15 cellular contexts compared by ENCODE assay signal in genomic region chr15:75353604-75354003, GRCh38. TPM values are rescaled to one million over a fixed set of nuclear protein-coding genes. Genes with fewer than 3 reads are reported as not detected.
DNase-seq lines count a peak whose midpoint lies in the region; ATAC-seq and TF ChIP-seq lines count a peak whose summit lies in the region.
"Had no signal": no experiment of that assay in that cellular context is flagged by ENCODE, and none has a peak within 500 bp of the region (broad histone marks: within the 10 kb centered on the region; RNA-seq: fewer than 3 reads in every experiment).

No MANE protein-coding gene starts in this region.

- ATAC-seq in GM19452 (IDR thresholded peaks at IDR 0.05; ENCODE audit: unreplicated experiment) (no peak), Right ventricle myocardium inferior (no peak)
- ATAC-seq: SK-N-SH treated with all-trans-retinoic acid at 6 μM for 48 hours had no signal

- intact Hi-C loops in CD4-positive, alpha-beta memory T cell (cut with micrococcal nuclease) = loop anchor here (5.0 kb wide), 1 partner anchor 99 kb away; the partner anchor contains the start of gene SIN3A
- intact Hi-C loops in Right ventricle myocardium inferior (cut with DNase I) = no loop called here

- peaks cover 8% of the 10 kb centered on the region for H3K36me3 ChIP-seq in CD4-positive, alpha-beta memory T cell (ENCODE audit: insufficient read depth, low read length)
- peaks cover 20% of the 10 kb centered on the region for H3K36me3 ChIP-seq in osteoblast (ENCODE audit: insufficient read depth, low read length)

- peak overlapping the region in 4 of 7 donors; percentile 36 to 68 (median 50) for H3K27ac Mint-ChIP-seq in CD4-positive, alpha-beta memory T cell
- peak overlapping the region in 2 of 3 donors; percentile 59 to 97 for H3K27ac Mint-ChIP-seq in IgD-negative memory B cell

- H3K27me3 ChIP-seq in CD4-positive, alpha-beta memory T cell (ENCODE audit: insufficient read depth, low read length) = no peaks in the 10 kb centered on the region
- H3K27me3 ChIP-seq in osteoblast (ENCODE audit: insufficient read depth, low read length) = peaks cover 12% of the 10 kb centered on the region

- TF ChIP-seq CTCF in osteoblast (IDR thresholded peaks at IDR 0.05; ENCODE audit: extremely low read depth, low read depth, low read length) = no peak

- no peak overlapping the region for H3K4me2 ChIP-seq in osteoblast (ENCODE audit: insufficient read depth, low read length)

- no peak overlapping the region for H2AFZ ChIP-seq in osteoblast (ENCODE audit: low read length)

- H3K4me1 ChIP-seq in CD4-positive, alpha-beta memory T cell (ENCODE audit: insufficient read depth, low read length) = peaks cover 24% of the 10 kb centered on the region
- H3K4me1 ChIP-seq in osteoblast (ENCODE audit: insufficient read depth, low read length) = no peaks in the 10 kb centered on the region
- H3K4me1 ChIP-seq: BE2C had no signal

- H3K36me3 Mint-ChIP-seq in CD4-positive, alpha-beta memory T cell = peaks cover 3 to 23% of the 10 kb centered on the region in 2 donors
- peaks cover 7% of the 10 kb centered on the region for H3K36me3 Mint-ChIP-seq in IgD-negative memory B cell

- peaks cover 0 to 25% (median 9%) of the 10 kb centered on the region in 8 donors for H3K9me3 Mint-ChIP-seq in CD4-positive, alpha-beta memory T cell
- H3K9me3 Mint-ChIP-seq in IgD-negative memory B cell = peaks cover 0 to 7% (median 0%) of the 10 kb centered on the region in 3 donors

- POLR2A ChIA-PET in CD4-positive, alpha-beta memory T cell (lab: Charles Lee; ENCODE audit: partially characterized antibody) = interaction anchor here (1.3 to 10.1 kb wide), 3 partner anchors 14 to 294 kb away, joined by 3 to 148 read pairs (median 5); partner anchors contain the start of genes IMP3, MAN2C1 and SNX33

- H3K27ac ChIP-seq in CD4-positive, alpha-beta memory T cell (ENCODE audit: low read depth, low read length) = no peak overlapping the region
- no peak overlapping the region for H3K27ac ChIP-seq in osteoblast (ENCODE audit: low read depth, low read length)

- no peaks in the 10 kb centered on the region for H3K27me3 Mint-ChIP-seq in CD4-positive, alpha-beta memory T cell
- no peaks in the 10 kb centered on the region for H3K27me3 Mint-ChIP-seq in IgD-negative memory B cell

- peaks cover 4% of the 10 kb centered on the region for H4K20me1 ChIP-seq in osteoblast (ENCODE audit: insufficient read depth, low read length)

- DNase-seq in CD4-positive, alpha-beta memory T cell = no peak
- DNase-seq in iPS-NIHi11 (ENCODE audit: low spot score) = peak; percentile 9
- peak; percentile 70 for DNase-seq in osteoblast (ENCODE audit: insufficient read length, low spot score, missing footprints)
- DNase-seq in stimulated activated naive CD4-positive, alpha-beta T cell (lab: John Stamatoyannopoulos, UW) = no peak
- no peak for DNase-seq in Right ventricle myocardium inferior (ENCODE audit: missing footprints)
- DNase-seq: BE2C, HCEC 1CT, MV-4-11, NCI-H1436, NCI-H2081, NCI-H2227 treated with DMSO at 0.1 percent for 48 hours, NCI-H69 had no signal

- H3K4me3 Mint-ChIP-seq in CD4-positive, alpha-beta memory T cell = peak overlapping the region in 1 of 8 donors; percentile 27
- peak overlapping the region in 1 of 4 donors; percentile 18 for H3K4me3 Mint-ChIP-seq in IgD-negative memory B cell

- H3K4me1 Mint-ChIP-seq in CD4-positive, alpha-beta memory T cell = peaks cover 8 to 24% (median 16%) of the 10 kb centered on the region in 4 donors
- peaks cover 10 to 18% (median 11%) of the 10 kb centered on the region in 3 donors for H3K4me1 Mint-ChIP-seq in IgD-negative memory B cell

- CTCF ChIA-PET in CD4-positive, alpha-beta memory T cell (lab: Charles Lee; ENCODE audit: partially characterized antibody) = interaction anchor here (2.8 kb wide), 1 partner anchor 15 kb away, joined by 17 read pairs; the partner anchor contains the start of gene MAN2C1

- no peaks in the 10 kb centered on the region for H3K79me2 ChIP-seq in osteoblast (ENCODE audit: insufficient read depth, low read length)

- peaks cover 6 to 7% of the 10 kb centered on the region in 2 donors for H3K9me3 ChIP-seq in CD4-positive, alpha-beta memory T cell (ENCODE audit: control insufficient read depth in 1 of 2, low read length in 2 of 2)
- H3K9me3 ChIP-seq in osteoblast (ENCODE audit: low read depth, low read length) = no peaks in the 10 kb centered on the region
- H3K9me3 ChIP-seq: BE2C had no signal

- H3K4me3 ChIP-seq in CD4-positive, alpha-beta memory T cell (ENCODE audit: low read length in 2 of 2) = no peak overlapping the region
- H3K4me3 ChIP-seq in osteoblast (ENCODE audit: insufficient read depth, low read length) = no peak overlapping the region

RNA-seq across cellular contexts. Expression of gene NEIL1, which starts 6.8 kb away (rescaled TPM):
- 10 to 100 TPM; 13.0 to 16.4 TPM for total RNA-seq in CD4-positive, alpha-beta memory T cell
- polyA plus RNA-seq in CD4-positive, alpha-beta memory T cell = 1 to 10 TPM; 1.5 to 2.6 TPM
- 16.0 TPM for polyA plus RNA-seq in IgD-negative memory B cell
- total RNA-seq in osteoblast (3.6 and 5.0 TPM in 2 replicates), Right ventricle myocardium inferior (8.7 TPM)

RNA-seq across cellular contexts. Expression of gene MAN2C1, which starts 14.8 kb away (rescaled TPM):
- total RNA-seq in CD4-positive, alpha-beta memory T cell = 100 to 1,000 TPM; 448 to 449 TPM
- 10 to 100 TPM; 32.2 to 38.0 TPM for polyA plus RNA-seq in CD4-positive, alpha-beta memory T cell
- 13.2 TPM for polyA plus RNA-seq in IgD-negative memory B cell
- 123 and 142 TPM in 2 replicates for total RNA-seq in osteoblast
- total RNA-seq in Right ventricle myocardium inferior = 89.2 TPM

RNA-seq across cellular contexts. Expression of gene COMMD4, which starts 17.7 kb away (rescaled TPM):
- total RNA-seq in CD4-positive, alpha-beta memory T cell = 10 to 100 TPM; 33.9 to 36.4 TPM
- polyA plus RNA-seq in CD4-positive, alpha-beta memory T cell = 10 to 100 TPM; 41.0 to 45.6 TPM
- polyA plus RNA-seq in IgD-negative memory B cell = 36.2 TPM
- total RNA-seq in osteoblast (67.2 and 68.4 TPM in 2 replicates), Right ventricle myocardium inferior (42.1 TPM)

Comparison
In these comparisons a context has a peak if more than half of its experiments do, and no peak if none do; other contexts are left out.
1. DNase-seq: peak in iPS-NIHi11 (single experiment) and osteoblast (single experiment); none in CD4-positive, alpha-beta memory T cell (0 of 5), stimulated activated naive CD4-positive, alpha-beta T cell (0 of 6) and Right ventricle myocardium inferior (single experiment).